Comparison of ENCODE assay signal across 17 cellular contexts in the genomic region with DNA sequence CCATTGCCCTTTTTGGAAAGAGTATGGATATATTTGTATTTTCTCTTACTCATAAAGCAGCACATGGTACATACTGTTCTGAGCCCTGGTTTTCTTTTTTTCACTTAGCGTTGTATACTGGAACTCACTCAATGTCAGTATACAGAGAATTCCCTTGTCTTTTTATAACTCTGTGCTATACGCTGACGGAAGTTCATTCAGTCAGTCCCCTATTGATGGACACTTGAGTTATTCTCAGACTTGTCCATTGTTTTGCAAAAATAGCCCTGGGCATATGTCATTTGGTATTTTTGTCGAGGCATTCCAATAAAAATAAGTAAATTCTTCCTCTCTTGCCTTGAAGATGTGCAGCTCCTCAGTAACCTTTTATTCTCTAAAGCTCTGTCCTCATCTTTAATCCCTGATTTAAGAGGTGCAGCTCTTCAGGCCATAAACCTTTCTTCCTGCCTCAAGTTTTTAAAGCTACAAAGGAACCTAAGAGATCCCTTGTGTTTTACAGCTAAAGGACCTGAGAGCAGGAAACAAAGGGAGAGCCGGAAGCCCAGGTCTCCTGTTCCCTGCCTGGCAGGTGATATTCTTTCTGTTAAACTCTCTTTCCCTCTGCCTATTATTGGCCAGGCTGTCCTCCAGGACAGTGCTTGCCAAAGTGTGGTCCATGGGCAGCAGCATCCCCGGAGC.
DNase-seq lines count a peak whose midpoint lies in the region; ATAC-seq, FAIRE-seq and TF ChIP-seq lines count a peak whose summit lies in the region.
"Had no signal": no experiment of that assay in that cellular context is flagged by ENCODE, and none has a peak within 500 bp of the region (broad histone marks: within the 10 kb centered on the region; RNA-seq: fewer than 3 reads in every experiment).

No MANE protein-coding gene starts in this region.

- intact Hi-C loops in endothelial cell of umbilical vein (cut with micrococcal nuclease), result no loop called here

- H3K36me3 ChIP-seq in endothelial cell of umbilical vein (ENCODE audit: control insufficient read depth in 2 of 2, extremely low read depth in 1 of 2, insufficient read depth in 2 of 2, low read length in 2 of 2) (no peaks in the 10 kb centered on the region), osteoblast (ENCODE audit: insufficient read depth, low read length) (no peaks in the 10 kb centered on the region)
- H3K36me3 ChIP-seq: brain microvascular endothelial cell, gastrocnemius medialis, MG63 had no signal

- CTCF ChIA-PET in endothelial cell of umbilical vein (lab: Charles Lee), result interaction anchor here (0.8 kb wide), 2 partner anchors 10 to 20 kb away, joined by 3 read pairs; no protein-coding TSS in a partner anchor

- TF ChIP-seq POLR2A in endothelial cell of umbilical vein (IDR thresholded peaks at IDR 0.05; ENCODE audit: low read depth, low read length) (no peak), GM18505 (IDR thresholded peaks at IDR 0.05; ENCODE audit: borderline replicate concordance, extremely low read depth, insufficient read depth, insufficient read length) (no peak)

- H3K79me2 ChIP-seq in endothelial cell of umbilical vein (ENCODE audit: control insufficient read depth, insufficient read depth, low read length), result no peaks in the 10 kb centered on the region
- H3K79me2 ChIP-seq in osteoblast (ENCODE audit: insufficient read depth, low read length), result no peaks in the 10 kb centered on the region

- TSS peak; percentile 17 for BruUV-seq in endothelial cell of umbilical vein (replicated peaks; lab: Mats Ljungman, UMichigan)

- peak overlapping the region; percentile 26 for H3K4me3 ChIP-seq in LNCaP clone FGC (ENCODE audit: low read depth, low read length)
- H3K4me3 ChIP-seq in endothelial cell of umbilical vein (replicated peaks in 1 of 3; ENCODE audit: insufficient read depth in 1 of 3, low read depth in 1 of 3, low read length in 3 of 3), result no peak overlapping the region
- no peak overlapping the region for H3K4me3 ChIP-seq in osteoblast (ENCODE audit: insufficient read depth, low read length)
- H3K4me3 ChIP-seq: gastrocnemius medialis, MG63 had no signal

- H3K27me3 ChIP-seq in endothelial cell of umbilical vein (ENCODE audit: control insufficient read depth in 2 of 2, insufficient read depth in 2 of 2, low read length in 2 of 2), result no peaks in the 10 kb centered on the region
- H3K27me3 ChIP-seq in osteoblast (ENCODE audit: insufficient read depth, low read length), result no peaks in the 10 kb centered on the region
- H3K27me3 ChIP-seq: brain microvascular endothelial cell, gastrocnemius medialis, MG63 had no signal

- TF ChIP-seq CTCF in LNCaP clone FGC (IDR thresholded peaks at IDR 0.05; ENCODE audit: control insufficient read depth, extremely low read depth, insufficient read depth), result no peak
- TF ChIP-seq CTCF in endothelial cell of umbilical vein (IDR thresholded peaks at IDR 0.05; ENCODE audit: extremely low read depth in 1 of 2, insufficient read depth in 1 of 2, low read depth in 1 of 2, low read length in 2 of 2), result no peak
- no peak for TF ChIP-seq CTCF in osteoblast (IDR thresholded peaks at IDR 0.05; ENCODE audit: extremely low read depth, low read depth, low read length)

- H4K20me1 ChIP-seq in endothelial cell of umbilical vein (replicated peaks; ENCODE audit: control insufficient read depth, extremely low read depth, insufficient read depth, low read length), result no peaks in the 10 kb centered on the region
- no peaks in the 10 kb centered on the region for H4K20me1 ChIP-seq in osteoblast (ENCODE audit: insufficient read depth, low read length)

- POLR2A ChIA-PET in endothelial cell of umbilical vein (lab: Charles Lee), result no interaction called here

- dilution Hi-C loops in endothelial cell of umbilical vein (cut with MboI; ENCODE audit: extremely low pct_ligation_motif_present, low sequenced_read_pairs), result no loop called here

- DNase-seq in NCI-H2029 treated with DMSO at 0.1 percent for 48 hours (lab: John Stamatoyannopoulos, UW) (peak; percentile 49), NCI-H2029 (lab: John Stamatoyannopoulos, UW) (no peak), LNCaP clone FGC (ENCODE audit: low read depth) (no peak), endothelial cell of umbilical vein (ENCODE audit: low read depth, low spot score) (no peak), osteoblast (ENCODE audit: insufficient read length, low spot score, missing footprints) (peak; percentile 4), CD1c-positive myeloid dendritic cell (ENCODE audit: extremely low spot score) (no peak)
- no peak for DNase-seq in activated effector memory CD4-positive, alpha-beta T cell treated with anti-CD3 and anti-CD28 coated beads, Interleukin-2, amount 50 U/mL, for 16 hours
- DNase-seq: activated naive CD4-positive, alpha-beta T cell treated with anti-CD3 and anti-CD28 coated beads, Interleukin-2, amount 10 ng/mL, durations not matched to agents 7 days and 5 days; CD4-positive, alpha-beta T cell; gastrocnemius medialis; GDM1; naive B cell; stimulated activated CD4-positive, alpha-beta T cell treated with anti-CD3 and anti-CD28 coated beads, Interleukin-4, amount 100 ng/mL, for 1 hour had no signal

- H3K4me2 ChIP-seq in endothelial cell of umbilical vein (ENCODE audit: insufficient read depth, low read length), result no peak overlapping the region
- H3K4me2 ChIP-seq in osteoblast (ENCODE audit: insufficient read depth, low read length), result no peak overlapping the region

- ATAC-seq in GM18505 (IDR thresholded peaks at IDR 0.05; ENCODE audit: unreplicated experiment), result no peak

- FAIRE-seq in endothelial cell of umbilical vein (lab: Jason Lieb, UNC), result no peak
- FAIRE-seq: A204.1 had no signal

- H3K9ac ChIP-seq in endothelial cell of umbilical vein (replicated peaks; ENCODE audit: extremely low read depth, insufficient read depth, low read length), result no peak overlapping the region

- H2AFZ ChIP-seq in endothelial cell of umbilical vein (ENCODE audit: low read depth, low read length) (no peak overlapping the region), osteoblast (ENCODE audit: low read length) (no peak overlapping the region)

- no peak overlapping the region for H3K27ac ChIP-seq in endothelial cell of umbilical vein (ENCODE audit: insufficient read depth, low read depth, low read length)
- no peak overlapping the region for H3K27ac ChIP-seq in osteoblast (ENCODE audit: low read depth, low read length)
- H3K27ac ChIP-seq: brain microvascular endothelial cell, gastrocnemius medialis had no signal

- no peaks in the 10 kb centered on the region for H3K9me3 ChIP-seq in endothelial cell of umbilical vein (replicated peaks; ENCODE audit: control insufficient read depth, insufficient read depth, low read length)
- H3K9me3 ChIP-seq in osteoblast (ENCODE audit: low read depth, low read length), result no peaks in the 10 kb centered on the region
- H3K9me3 ChIP-seq: gastrocnemius medialis, MG63 had no signal

- H3K9me1 ChIP-seq in endothelial cell of umbilical vein (replicated peaks; ENCODE audit: control insufficient read depth, extremely low read depth, insufficient read depth, low read length), result no peaks in the 10 kb centered on the region

- H3K4me1 ChIP-seq in endothelial cell of umbilical vein (ENCODE audit: control insufficient read depth, extremely low read depth, insufficient read depth, low read length) (peaks cover 1% of the 10 kb centered on the region), osteoblast (ENCODE audit: insufficient read depth, low read length) (peaks cover 14% of the 10 kb centered on the region)
- H3K4me1 ChIP-seq: gastrocnemius medialis had no signal

TF ChIP-seq in endothelial cell of umbilical vein, 7 proteins besides CTCF, POLR2A, EP300 and RAD21:
- TF ChIP-seq, protein P1, sequence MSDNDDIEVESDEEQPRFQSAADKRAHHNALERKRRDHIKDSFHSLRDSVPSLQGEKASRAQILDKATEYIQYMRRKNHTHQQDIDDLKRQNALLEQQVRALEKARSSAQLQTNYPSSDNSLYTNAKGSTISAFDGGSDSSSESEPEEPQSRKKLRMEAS (IDR thresholded peaks at IDR 0.05; ENCODE audit: insufficient read depth, insufficient read length), result no peak
- no peak for TF ChIP-seq MYC (IDR thresholded peaks at IDR 0.05; ENCODE audit: low read depth, low read length)
- TF ChIP-seq FOS (IDR thresholded peaks at IDR 0.05; ENCODE audit: borderline replicate concordance, insufficient read depth, low read length), result no peak
- TF ChIP-seq GATA2 (IDR thresholded peaks at IDR 0.05; ENCODE audit: insufficient read depth, insufficient read length, low read depth, low read length), result no peak
- TF ChIP-seq EZH2 (IDR thresholded peaks at IDR 0.05; ENCODE audit: borderline replicate concordance, low read depth, low read length, severe bottlenecking), result no peak
- peak; percentile 55 for TF ChIP-seq JUN (IDR thresholded peaks at IDR 0.05; ENCODE audit: borderline replicate concordance, insufficient read depth, insufficient read length, low read depth)

Comparison
In these comparisons a context has a peak if more than half of its experiments do, and no peak if none do; other contexts are left out.
1. DNase-seq: peak in NCI-H2029 treated with DMSO at 0.1 percent for 48 hours (single experiment) and osteoblast (single experiment); none in NCI-H2029 (single experiment), LNCaP clone FGC (single experiment), endothelial cell of umbilical vein (single experiment), CD1c-positive myeloid dendritic cell (single experiment) and activated effector memory CD4-positive, alpha-beta T cell treated with anti-CD3 and anti-CD28 coated beads, Interleukin-2, amount 50 U/mL, for 16 hours (single experiment).